Comparison of ENCODE assay signal across 23 cellular contexts in genomic region chr2:192560326-192560725, GRCh38.
"Had no signal": no experiment of that assay in that cellular context is flagged by ENCODE, and none has a peak within 500 bp of the region (broad histone marks: within the 10 kb centered on the region; RNA-seq: fewer than 3 reads in every experiment).

No MANE protein-coding gene starts in this region.

- H3K4me3 Mint-ChIP-seq: activated CD4-positive, alpha-beta memory T cell treated with anti-CD3 and anti-CD28 coated beads, Interleukin-2, amount 10 ng/mL, durations not matched to agents 7 days and 5 days; activated CD4-positive, alpha-beta T cell treated with anti-CD3 and anti-CD28 coated beads, Interleukin-2, amount 10 ng/mL, durations not matched to agents 7 days and 5 days; activated naive CD8-positive, alpha-beta T cell; activated T-cell treated with anti-CD3 and anti-CD28 coated beads, Interleukin-2, amount 50 U/mL, for 4 hours; activated T-helper 17 cell treated with anti-CD3 and anti-CD28 coated beads, Interleukin-2, amount 50 U/mL, for 72 hours; WTC11 had no signal

- H3K9me3 ChIP-seq: esophagus squamous epithelium, gastroesophageal sphincter had no signal

- H3K27ac Mint-ChIP-seq: activated CD4-positive, alpha-beta memory T cell treated with anti-CD3 and anti-CD28 coated beads, Interleukin-2, amount 10 ng/mL, durations not matched to agents 7 days and 5 days; activated CD4-positive, alpha-beta T cell treated with anti-CD3 and anti-CD28 coated beads, Interleukin-2, amount 10 ng/mL, durations not matched to agents 7 days and 5 days; activated naive CD8-positive, alpha-beta T cell; activated T-helper 17 cell treated with anti-CD3 and anti-CD28 coated beads, Interleukin-2, amount 50 U/mL, for 72 hours; WTC11 had no signal

- H3K36me3 ChIP-seq: brain microvascular endothelial cell, esophagus squamous epithelium, gastroesophageal sphincter had no signal

- H3K27me3 Mint-ChIP-seq: activated CD4-positive, alpha-beta memory T cell treated with anti-CD3 and anti-CD28 coated beads, Interleukin-2, amount 10 ng/mL, durations not matched to agents 7 days and 5 days; activated CD4-positive, alpha-beta T cell treated with anti-CD3 and anti-CD28 coated beads, Interleukin-2, amount 10 ng/mL, durations not matched to agents 7 days and 5 days; activated naive CD8-positive, alpha-beta T cell had no signal

- ATAC-seq: activated T-cell treated with anti-CD3 and anti-CD28 coated beads, Interleukin-2, amount 50 U/mL, for 4 hours; activated T-helper 17 cell treated with anti-CD3 and anti-CD28 coated beads, Interleukin-2, amount 50 U/mL, for 72 hours; gastroesophageal sphincter had no signal

- H3K4me1 ChIP-seq: esophagus squamous epithelium, gastroesophageal sphincter had no signal

- H3K4me1 Mint-ChIP-seq: activated CD4-positive, alpha-beta memory T cell treated with anti-CD3 and anti-CD28 coated beads, Interleukin-2, amount 10 ng/mL, durations not matched to agents 7 days and 5 days; activated CD4-positive, alpha-beta T cell treated with anti-CD3 and anti-CD28 coated beads, Interleukin-2, amount 10 ng/mL, durations not matched to agents 7 days and 5 days; activated T-helper 17 cell treated with anti-CD3 and anti-CD28 coated beads, Interleukin-2, amount 50 U/mL, for 72 hours; WTC11 had no signal

- DNase-seq: activated CD4-positive, alpha-beta memory T cell treated with anti-CD3 and anti-CD28 coated beads, Interleukin-2, amount 10 ng/mL, durations not matched to agents 7 days and 5 days; activated CD4-positive, alpha-beta T cell treated with anti-CD3 and anti-CD28 coated beads for 1 hour; activated CD4-positive, alpha-beta T cell treated with anti-CD3 and anti-CD28 coated beads for 4 hours; activated CD4-positive, alpha-beta T cell treated with anti-CD3 and anti-CD28 coated beads, Interleukin-2, amount 10 ng/mL, durations not matched to agents 7 days and 5 days; activated CD4-positive, alpha-beta T cell treated with anti-CD3 and anti-CD28 coated beads, Interleukin-2, amount 50 U/mL, for 4 hours; activated effector memory CD4-positive, alpha-beta T cell treated with Interleukin-2 at 50 U/mL for 16 hours; activated gamma-delta T cell treated with Interleukin-2 at 50 U/mL for 16 hours; activated naive CD4-positive, alpha-beta T cell treated with anti-CD3 and anti-CD28 coated beads, Interleukin-2, amount 50 U/mL, for 16 hours; activated naive CD4-positive, alpha-beta T cell treated with Interleukin-2 at 50 U/mL for 16 hours; activated T-cell treated with anti-CD3 and anti-CD28 coated beads, Interleukin-2, amount 50 U/mL, for 4 hours; amniotic stem cell; anterior cingulate cortex; brain microvascular endothelial cell; effector CD8-positive, alpha-beta T cell; esophagus squamous epithelium; foreskin melanocyte; T-helper 1 cell; T-helper 2 cell had no signal

- H3K27ac ChIP-seq: brain microvascular endothelial cell, epithelial cell of prostate, esophagus squamous epithelium, gastroesophageal sphincter had no signal

- H3K27me3 ChIP-seq: brain microvascular endothelial cell, esophagus squamous epithelium, gastroesophageal sphincter had no signal

- H3K36me3 Mint-ChIP-seq: activated naive CD8-positive, alpha-beta T cell; WTC11 had no signal

- H3K4me3 ChIP-seq: esophagus squamous epithelium, gastroesophageal sphincter had no signal
